10 cellular contexts compared by ENCODE assay signal in genomic region chr6:145034664-145035063, GRCh38.
"Had no signal": no experiment of that assay in that cellular context is flagged by ENCODE, and none has a peak within 500 bp of the region (broad histone marks: within the 10 kb centered on the region; RNA-seq: fewer than 3 reads in every experiment).

No MANE protein-coding gene starts in this region.

- H3K4me3 ChIP-seq: breast epithelium, right lobe of liver had no signal

- DNase-seq: activated CD4-positive, alpha-beta T cell treated with anti-CD3 and anti-CD28 coated beads, Interleukin-2, amount 50 U/mL, for 1 hour; activated CD4-positive, CD25-positive, alpha-beta regulatory T cell; activated naive CD4-positive, alpha-beta T cell treated with anti-CD3 and anti-CD28 coated beads, Interleukin-2, amount 50 U/mL, for 16 hours; activated T-cell treated with anti-CD3 and anti-CD28 coated beads for 4 hours; occipital lobe; right lobe of liver; stimulated activated CD4-positive, alpha-beta T cell treated with anti-CD3 and anti-CD28 coated beads, Interleukin-2, amount 100 ng/mL, for 24 hours; stimulated activated naive CD4-positive, alpha-beta T cell; T-helper 17 cell had no signal
